In the genomic region with DNA sequence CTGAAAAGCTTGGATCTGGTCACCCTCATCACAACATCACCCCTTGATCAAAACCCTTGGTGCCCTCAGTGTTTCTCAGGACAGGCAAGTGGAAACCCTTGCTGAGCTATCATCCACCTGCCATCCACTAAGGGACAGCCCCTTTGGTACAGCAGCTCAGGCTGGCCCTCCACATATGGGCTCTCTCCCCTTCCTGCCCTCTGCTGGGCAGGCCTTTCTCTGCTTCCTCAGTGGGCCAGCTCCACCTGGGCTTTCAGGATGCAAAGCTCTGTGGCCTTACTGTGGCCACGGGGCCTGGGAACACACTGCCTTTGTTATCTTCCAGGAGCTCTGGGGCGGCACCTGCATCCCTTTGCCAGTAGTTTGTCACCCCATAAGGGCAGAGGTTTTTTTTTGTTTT, we compare ENCODE assay signal across 17 cellular contexts. TPM values are rescaled to one million over a fixed set of nuclear protein-coding genes. Genes with fewer than 3 reads are reported as not detected.
DNase-seq lines count a peak whose midpoint lies in the region; ATAC-seq, FAIRE-seq and TF ChIP-seq lines count a peak whose summit lies in the region.
"Had no signal": no experiment of that assay in that cellular context is flagged by ENCODE, and none has a peak within 500 bp of the region (broad histone marks: within the 10 kb centered on the region; RNA-seq: fewer than 3 reads in every experiment).

No MANE protein-coding gene starts in this region.

- POLR2A ChIA-PET in GM12878 (lab: Charles Lee) = no interaction called here

- 100% methylated on average over 2 of the region's 2 CpGs for WGBS in GM12878 (ENCODE audit: insufficient coverage, insufficient replicate concordance, low lambda C conversion rate, missing lambda C conversion rate)

- no peak for TF ChIP-seq RAD21 in GM12878 (IDR thresholded peaks at IDR 0.05; ENCODE audit: insufficient read depth, low read depth, low read length)

- no peak for TF ChIP-seq CTCF in left ventricle myocardium inferior (IDR thresholded peaks at IDR 0.05; ENCODE audit: borderline replicate concordance)
- peak in 2 of 3 experiments; percentile 8 to 21; a peak in 1 of 6 replicates for TF ChIP-seq CTCF in GM12878 (IDR thresholded peaks at IDR 0.05 in 2 of 3, conservative IDR thresholded peaks at IDR 0.05 in 1 of 3; ENCODE audit: control insufficient read depth in 2 of 3, extremely low read depth in 1 of 3, insufficient read depth in 1 of 3, low read depth in 3 of 3, low read length in 3 of 3)

- H2AFZ ChIP-seq in GM12878 (ENCODE audit: control insufficient read depth, low read depth, low read length) = no peak overlapping the region

- no peaks in the 10 kb centered on the region for H4K20me1 ChIP-seq in GM12878 (ENCODE audit: control insufficient read depth, insufficient read depth)

- H3K4me3 ChIP-seq in left ventricle myocardium inferior = no peak overlapping the region
- H3K4me3 ChIP-seq in GM12878 = no peak overlapping the region
- H3K4me3 ChIP-seq: colonic mucosa had no signal

- H3K27me3 ChIP-seq in left ventricle myocardium inferior (ENCODE audit: low read depth) (no peaks in the 10 kb centered on the region), GM12878 (replicated peaks in 1 of 2; ENCODE audit: control insufficient read depth in 2 of 2, insufficient read depth in 2 of 2, low read length in 1 of 2) (no peaks in the 10 kb centered on the region)
- H3K27me3 ChIP-seq: BE2C, colonic mucosa had no signal

- FAIRE-seq in GM12878 (lab: Jason Lieb, UNC) = no peak
- FAIRE-seq: D721Med, endothelial cell of umbilical vein, small intestine had no signal

- H3K79me2 ChIP-seq in GM12878 (ENCODE audit: control insufficient read depth, insufficient read depth, low read length) = peaks cover 19% of the 10 kb centered on the region

- no peak overlapping the region for H3K9ac ChIP-seq in GM12878 (ENCODE audit: control insufficient read depth, insufficient read depth, low read length)

- BruUV-seq in GM12878 (replicated peaks; lab: Mats Ljungman, UMichigan) = no TSS peak

- SMC1A ChIA-PET in GM12878 (lab: Charles Lee; ENCODE audit: uncharacterized antibody, unreplicated experiment) = interaction anchor here (0.9 kb wide), 1 partner anchor 112 kb away, joined by 3 read pairs; a partner anchor contains a TSS

- TF ChIP-seq POLR2A in GM12878 (IDR thresholded peaks at IDR 0.05; ENCODE audit: low read depth, low read length) = no peak

- H3K4me1 ChIP-seq in left ventricle myocardium inferior (peaks cover 23% of the 10 kb centered on the region), GM12878 (ENCODE audit: control insufficient read depth, insufficient read depth, low read length) (no peaks in the 10 kb centered on the region)
- H3K4me1 ChIP-seq: BE2C had no signal

- CTCF ChIA-PET in GM12878 (lab: Yijun Ruan, JAX) = interaction anchor here (0.6 to 1.2 kb wide), 2 partner anchors 11 to 318 kb away, joined by 3 to 6 read pairs; no protein-coding TSS in a partner anchor

- no peak for ATAC-seq in left ventricle myocardium superior
- peak; percentile 24 for ATAC-seq in GM12878
- ATAC-seq in GM21381 (IDR thresholded peaks at IDR 0.05; ENCODE audit: unreplicated experiment) = no peak
- ATAC-seq: natural killer cell treated with Interleukin-12 subunit alpha and Interleukin-12 subunit beta and Interleukin-15 and Interleukin-18, amount 100 ng/mL, for 72 hours had no signal

- RAD21 ChIA-PET in GM12878 (lab: Charles Lee; ENCODE audit: unreplicated experiment) = no interaction called here

- DNase-seq in left ventricle myocardium inferior (no peak), left ventricle myocardium superior (no peak), NAMALWA (ENCODE audit: low spot score) (peak; percentile 20), GM12878 (ENCODE audit: low read depth, low spot score) (no peak), NCI-H345 (lab: John Stamatoyannopoulos, UW) (no peak), NCI-H1436 (lab: John Stamatoyannopoulos, UW) (no peak)
- DNase-seq: activated gamma-delta T cell treated with Interleukin-2 at 50 U/mL for 16 hours; BE2C; colonic mucosa; hippocampal formation; NCI-H1436 treated with DMSO at 0.1 percent for 48 hours; small intestine; stimulated activated CD4-positive, alpha-beta T cell treated with anti-CD3 and anti-CD28 coated beads, Interleukin-4, amount 100 ng/mL, for 1 hour had no signal

- H3K27ac ChIP-seq in left ventricle myocardium inferior (replicated peaks) = peak overlapping the region; percentile 72
- H3K27ac ChIP-seq in GM12878 (ENCODE audit: control insufficient read depth, insufficient read depth) = no peak overlapping the region
- H3K27ac ChIP-seq: colonic mucosa had no signal

- H3K36me3 ChIP-seq in left ventricle myocardium inferior = peaks cover 59% of the 10 kb centered on the region
- H3K36me3 ChIP-seq in GM12878 (ENCODE audit: control insufficient read depth in 2 of 2, insufficient read depth in 2 of 2, low read length in 1 of 2) = peaks cover 2 to 7% of the 10 kb centered on the region in 2 experiments
- H3K36me3 ChIP-seq: colonic mucosa had no signal

- in situ Hi-C loops in GM12878 (cut with MboI) = no loop called here

- intact Hi-C loops in left ventricle myocardium inferior (cut with micrococcal nuclease) = no loop called here
- intact Hi-C loops in left ventricle myocardium superior (cut with micrococcal nuclease) = no loop called here
- intact Hi-C loops in GM12878 (cut with micrococcal nuclease; ENCODE audit: unreplicated experiment) = no loop called here

- H3K9me3 ChIP-seq in left ventricle myocardium inferior (replicated peaks) (no peaks in the 10 kb centered on the region), GM12878 (replicated peaks; ENCODE audit: control insufficient read depth, insufficient read depth, low read length) (no peaks in the 10 kb centered on the region)
- H3K9me3 ChIP-seq: BE2C, colonic mucosa had no signal

- no peak overlapping the region for H3K4me2 ChIP-seq in GM12878 (ENCODE audit: control insufficient read depth, insufficient read depth)

- TF ChIP-seq EP300 in GM12878 (IDR thresholded peaks at IDR 0.05; ENCODE audit: borderline replicate concordance in 1 of 2, control insufficient read depth in 1 of 2, low read depth in 2 of 2, low read length in 2 of 2) = no peak

RNA-seq across cellular contexts. Expression of a gene that starts 4.9 kb away (rescaled TPM):
- 44.7 TPM for total RNA-seq in left ventricle myocardium inferior
- 46.0 TPM for total RNA-seq in left ventricle myocardium superior
- 70.1 and 78.7 TPM in 2 replicates for total RNA-seq in GM12878 (2013; cell fraction: nucleolus; rRNA removed)
- 28.5 and 38.4 TPM in 2 replicates for total RNA-seq in GM12878 (2014; rRNA removed)
- 27.9 and 28.8 TPM in 2 replicates for total RNA-seq in GM12878 (2014; rRNA removed; fragmentation: Illumina TruSeq; extraction: Trizol)
- 53.9 and 62.4 TPM in 2 replicates for total RNA-seq in GM12878 (2021)
- 11.5 TPM for polyA plus RNA-seq in GM12878 (2011; ENCODE audit: low read depth)
- 28.4 and 38.4 TPM in 2 replicates for polyA plus RNA-seq in GM12878 (2011; rRNA removed)
- 24.9 and 42.6 TPM in 2 replicates for polyA plus RNA-seq in GM12878 (2011; cell fraction: cytosol; rRNA removed)
- polyA plus RNA-seq in GM12878 (2011; cell fraction: nucleus; rRNA removed) = 136 and 149 TPM in 2 replicates
- polyA plus RNA-seq in GM12878 (2012) = 34.0 and 44.2 TPM in 2 replicates
- polyA plus RNA-seq in GM12878 (2014; fragmentation: Illumina TruSeq; extraction: Trizol) = 19.8 and 37.7 TPM in 2 replicates
- 1 to 10 TPM; 1.6 to 3.6 TPM for polyA plus RNA-seq in GM12878 (2014; fragmentation: Nextera tagmentation; extraction: Ambion mirVana)
- 51.4 and 55.6 TPM in 2 replicates for polyA plus RNA-seq in GM12878 (2014; rRNA removed)
- polyA plus RNA-seq in GM12878 (2016; fragmentation: Nextera tagmentation; extraction: Ambion mirVana) = 10 to 100 TPM; 64.8 to 70.2 TPM
- polyA minus RNA-seq in GM12878 (2011; rRNA and poly(A)+ RNA removed) = 21.7 and 31.6 TPM in 2 replicates
- 9.2 and 16.0 TPM in 2 replicates for polyA minus RNA-seq in GM12878 (2011; cell fraction: cytosol; rRNA and poly(A)+ RNA removed)
- polyA minus RNA-seq in GM12878 (2011; cell fraction: nucleus; rRNA and poly(A)+ RNA removed) = 23.1 and 37.2 TPM in 2 replicates

RNA-seq across cellular contexts. Expression of a gene that starts 5.2 kb away (rescaled TPM):
- total RNA-seq in left ventricle myocardium inferior = 33.0 TPM
- 31.4 TPM for total RNA-seq in left ventricle myocardium superior
- total RNA-seq in GM12878 (2013; cell fraction: nucleolus; rRNA removed) = 165 and 196 TPM in 2 replicates
- 21.5 and 25.5 TPM in 2 replicates for total RNA-seq in GM12878 (2014; rRNA removed)
- total RNA-seq in GM12878 (2014; rRNA removed; fragmentation: Illumina TruSeq; extraction: Trizol) = 15.4 and 15.7 TPM in 2 replicates
- 37.3 and 47.2 TPM in 2 replicates for total RNA-seq in GM12878 (2021)
- polyA plus RNA-seq in GM12878 (2011; ENCODE audit: low read depth) = 11.5 TPM
- 10.9 and 22.7 TPM in 2 replicates for polyA plus RNA-seq in GM12878 (2011; rRNA removed)
- 21.2 and 28.7 TPM in 2 replicates for polyA plus RNA-seq in GM12878 (2011; cell fraction: cytosol; rRNA removed)
- 107 and 142 TPM in 2 replicates for polyA plus RNA-seq in GM12878 (2011; cell fraction: nucleus; rRNA removed)
- polyA plus RNA-seq in GM12878 (2012) = 21.4 and 28.2 TPM in 2 replicates
- polyA plus RNA-seq in GM12878 (2014; fragmentation: Illumina TruSeq; extraction: Trizol) = 7.0 and 16.2 TPM in 2 replicates
- polyA plus RNA-seq in GM12878 (2014; fragmentation: Nextera tagmentation; extraction: Ambion mirVana) = 1 to 10 TPM; 1.8 to 2.9 TPM
- polyA plus RNA-seq in GM12878 (2014; rRNA removed) = 32.2 and 42.7 TPM in 2 replicates
- 10 to 100 TPM; 21.6 to 25.8 TPM for polyA plus RNA-seq in GM12878 (2016; fragmentation: Nextera tagmentation; extraction: Ambion mirVana)
- 47.0 and 85.3 TPM in 2 replicates for polyA minus RNA-seq in GM12878 (2011; rRNA and poly(A)+ RNA removed)
- polyA minus RNA-seq in GM12878 (2011; cell fraction: cytosol; rRNA and poly(A)+ RNA removed) = 21.1 and 28.3 TPM in 2 replicates
- 49.1 and 73.1 TPM in 2 replicates for polyA minus RNA-seq in GM12878 (2011; cell fraction: nucleus; rRNA and poly(A)+ RNA removed)

RNA-seq across cellular contexts. Expression of a gene that starts 42.3 kb away (rescaled TPM):
- total RNA-seq in left ventricle myocardium inferior (0.30 TPM), left ventricle myocardium superior (0.30 TPM), GM12878 (2014; rRNA removed) (0.34 TPM in 1 of 2 replicates, not detected in the other), GM12878 (2014; rRNA removed; fragmentation: Illumina TruSeq; extraction: Trizol) (not detected in 2 replicates), GM12878 (2021) (not detected in 2 replicates)
- not detected in 2 replicates for total RNA-seq in GM12878 (2013; cell fraction: nucleolus; rRNA removed)
- polyA plus RNA-seq in GM12878 (2011; ENCODE audit: low read depth) = not detected
- polyA plus RNA-seq in GM12878 (2011; rRNA removed) (not detected in 2 replicates), GM12878 (2014; fragmentation: Illumina TruSeq; extraction: Trizol) (not detected in 2 replicates), GM12878 (2014; fragmentation: Nextera tagmentation; extraction: Ambion mirVana) (not detected), GM12878 (2014; rRNA removed) (not detected in 2 replicates), GM12878 (2016; fragmentation: Nextera tagmentation; extraction: Ambion mirVana) (not detected)
- polyA plus RNA-seq in GM12878 (2011; cell fraction: cytosol; rRNA removed) = not detected in 2 replicates
- not detected in 2 replicates for polyA plus RNA-seq in GM12878 (2011; cell fraction: nucleus; rRNA removed)
- not detected in 2 replicates for polyA plus RNA-seq in GM12878 (2012)
- not detected in 2 replicates for polyA minus RNA-seq in GM12878 (2011; rRNA and poly(A)+ RNA removed)
- polyA minus RNA-seq in GM12878 (2011; cell fraction: cytosol; rRNA and poly(A)+ RNA removed) = not detected in 2 replicates
- not detected in 2 replicates for polyA minus RNA-seq in GM12878 (2011; cell fraction: nucleus; rRNA and poly(A)+ RNA removed)
- total RNA-seq: endothelial cell of umbilical vein had no signal
